22 cellular contexts compared by ENCODE assay signal in the genomic region with DNA sequence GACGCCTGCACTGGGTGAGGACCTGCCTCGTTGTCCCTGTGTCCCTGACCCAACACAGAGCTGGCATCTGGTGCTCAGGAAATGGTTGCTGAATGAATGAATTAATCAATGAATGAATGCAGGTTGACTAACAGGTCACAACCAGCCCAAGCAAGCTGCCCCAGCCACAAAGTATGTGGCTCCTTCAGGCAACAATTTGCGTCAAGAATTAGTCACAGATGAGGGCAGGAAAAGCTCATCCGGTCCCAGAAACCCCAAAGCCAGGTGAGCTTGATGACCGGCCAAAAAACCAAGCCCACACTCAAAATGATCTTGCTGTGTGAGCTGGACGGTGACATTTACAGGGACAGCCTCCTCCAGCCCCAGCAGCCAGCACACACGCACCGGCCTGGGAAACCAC. TPM values are rescaled to one million over a fixed set of nuclear protein-coding genes. Genes with fewer than 3 reads are reported as not detected.
"Had no signal": no experiment of that assay in that cellular context is flagged by ENCODE, and none has a peak within 500 bp of the region (broad histone marks: within the 10 kb centered on the region; RNA-seq: fewer than 3 reads in every experiment).

No MANE protein-coding gene starts in this region.

- H3K36me3 Mint-ChIP-seq: memory B cell had no signal

- DNase-seq: activated B cell treated with CpG ODN at 0.5 μM for 24 hours; activated CD4-positive, alpha-beta T cell treated with anti-CD3 and anti-CD28 coated beads, Interleukin-2, amount 50 U/mL, for 1 hour; activated naive CD4-positive, alpha-beta T cell treated with anti-CD3 and anti-CD28 coated beads, Interleukin-2, amount 10 ng/mL, durations not matched to agents 7 days and 5 days; activated T-cell treated with anti-CD3 and anti-CD28 coated beads for 4 hours; body of pancreas; foreskin fibroblast; head of caudate nucleus; nephron progenitor cell; ovary; stimulated activated CD4-positive, alpha-beta T cell treated with anti-CD3 and anti-CD28 coated beads, Interleukin-4, amount 100 ng/mL, for 24 hours; stimulated activated naive CD8-positive, alpha-beta T cell treated with anti-CD3 and anti-CD28 coated beads, Interleukin-15, amount 100 ng/mL, for 72 hours; T-cell had no signal

- H3K4me1 ChIP-seq: body of pancreas had no signal

- H3K27ac Mint-ChIP-seq: activated B cell treated with CpG ODN at 0.5 μM for 24 hours; activated naive CD4-positive, alpha-beta T cell treated with anti-CD3 and anti-CD28 coated beads, Interleukin-2, amount 10 ng/mL, durations not matched to agents 7 days and 5 days; activated T-helper 17 cell treated with anti-CD3 and anti-CD28 coated beads, Interleukin-2, amount 50 U/mL, for 72 hours; memory B cell; nephron progenitor cell; T-cell had no signal

- H3K9me3 Mint-ChIP-seq: activated B cell treated with CpG ODN at 0.5 μM for 24 hours; activated naive CD4-positive, alpha-beta T cell treated with anti-CD3 and anti-CD28 coated beads, Interleukin-2, amount 10 ng/mL, durations not matched to agents 7 days and 5 days; activated T-helper 17 cell treated with anti-CD3 and anti-CD28 coated beads, Interleukin-2, amount 50 U/mL, for 72 hours; central memory CD8-positive, alpha-beta T cell; memory B cell; stimulated activated naive CD8-positive, alpha-beta T cell treated with anti-CD3 and anti-CD28 coated beads, Interleukin-15, amount 100 ng/mL, for 72 hours; T-cell had no signal

- H3K4me3 ChIP-seq: body of pancreas, ovary, thoracic aorta had no signal

- H3K27me3 ChIP-seq: body of pancreas, ovary had no signal

- H3K27me3 Mint-ChIP-seq: activated B cell treated with CpG ODN at 0.5 μM for 24 hours; activated naive CD4-positive, alpha-beta T cell treated with anti-CD3 and anti-CD28 coated beads, Interleukin-2, amount 10 ng/mL, durations not matched to agents 7 days and 5 days; activated T-helper 17 cell treated with anti-CD3 and anti-CD28 coated beads, Interleukin-2, amount 50 U/mL, for 72 hours; central memory CD8-positive, alpha-beta T cell; memory B cell; stimulated activated naive CD8-positive, alpha-beta T cell treated with anti-CD3 and anti-CD28 coated beads, Interleukin-15, amount 100 ng/mL, for 72 hours; T-cell had no signal

- H3K9me3 ChIP-seq: body of pancreas, ovary, thoracic aorta had no signal

- H3K36me3 ChIP-seq: ovary, thoracic aorta had no signal

- H3K4me3 Mint-ChIP-seq: activated B cell treated with CpG ODN at 0.5 μM for 24 hours; activated naive CD4-positive, alpha-beta T cell treated with anti-CD3 and anti-CD28 coated beads, Interleukin-2, amount 10 ng/mL, durations not matched to agents 7 days and 5 days; activated T-helper 17 cell treated with anti-CD3 and anti-CD28 coated beads, Interleukin-2, amount 50 U/mL, for 72 hours; central memory CD8-positive, alpha-beta T cell; memory B cell; nephron progenitor cell; stimulated activated naive CD8-positive, alpha-beta T cell treated with anti-CD3 and anti-CD28 coated beads, Interleukin-15, amount 100 ng/mL, for 72 hours; T-cell had no signal

- H3K4me1 Mint-ChIP-seq: activated B cell treated with CpG ODN at 0.5 μM for 24 hours; activated naive CD4-positive, alpha-beta T cell treated with anti-CD3 and anti-CD28 coated beads, Interleukin-2, amount 10 ng/mL, durations not matched to agents 7 days and 5 days; central memory CD8-positive, alpha-beta T cell; memory B cell; nephron progenitor cell; stimulated activated naive CD8-positive, alpha-beta T cell treated with anti-CD3 and anti-CD28 coated beads, Interleukin-15, amount 100 ng/mL, for 72 hours; T-cell had no signal

- H3K27ac ChIP-seq: body of pancreas, ovary, thoracic aorta had no signal

- FAIRE-seq: islet of Langerhans had no signal

RNA-seq across cellular contexts. Expression of a gene that starts 57.5 kb away (rescaled TPM):
- total RNA-seq: activated B cell treated with CpG ODN at 0.5 μM for 24 hours; activated CD8-positive, alpha-beta memory T cell treated with anti-CD3 and anti-CD28 coated beads for 36 hours; activated T-helper 17 cell treated with anti-CD3 and anti-CD28 coated beads, Interleukin-2, amount 50 U/mL, for 72 hours; body of pancreas; left lobe of liver; ovary; T-cell; thoracic aorta; urinary bladder had no signal
- polyA plus RNA-seq: adipose tissue, esophagus, ovary, urinary bladder had no signal
